1 cellular context compared by ENCODE assay signal in the genomic region with DNA sequence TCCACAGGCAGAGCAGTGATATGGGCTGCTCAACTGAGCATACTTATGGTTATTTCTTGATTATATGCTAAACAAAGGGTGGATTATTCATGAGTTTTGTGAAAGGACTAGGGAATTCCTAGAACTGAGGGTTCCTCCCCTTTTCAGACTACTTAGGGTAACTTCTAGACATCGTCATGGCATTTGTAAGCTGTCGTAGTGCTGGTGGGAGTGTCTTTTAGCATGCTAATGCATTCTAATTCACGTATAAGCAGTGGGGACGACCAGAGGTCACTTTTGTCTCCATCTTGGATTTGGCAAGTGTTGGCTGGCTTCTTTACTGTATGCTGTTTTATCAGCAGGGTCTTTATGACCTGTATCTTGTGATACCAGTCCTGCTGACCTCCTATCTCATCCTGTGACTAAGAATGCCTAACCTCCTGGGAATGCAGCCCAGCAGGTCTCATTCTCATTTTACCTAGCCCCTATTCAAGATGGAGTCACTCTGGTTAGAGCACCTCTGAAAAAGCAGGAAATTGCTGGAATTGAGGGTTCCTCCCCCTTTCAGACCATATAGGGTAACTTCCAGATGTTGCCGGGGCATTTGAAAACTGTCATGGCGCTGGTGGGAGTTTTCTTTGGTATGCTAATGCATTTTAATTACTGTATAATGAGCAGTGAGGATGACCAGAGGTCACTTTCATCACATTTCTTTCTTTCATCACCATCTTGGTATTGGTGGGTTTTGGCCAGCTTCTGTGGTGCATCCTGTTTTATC.
TF ChIP-seq lines count a peak whose summit lies in the region.

No MANE protein-coding gene starts in this region.

TF ChIP-seq in K562, 482 proteins besides CTCF, POLR2A, EP300 and RAD21 (continued from another document and continues in another):
- TF ChIP-seq, protein P1, sequence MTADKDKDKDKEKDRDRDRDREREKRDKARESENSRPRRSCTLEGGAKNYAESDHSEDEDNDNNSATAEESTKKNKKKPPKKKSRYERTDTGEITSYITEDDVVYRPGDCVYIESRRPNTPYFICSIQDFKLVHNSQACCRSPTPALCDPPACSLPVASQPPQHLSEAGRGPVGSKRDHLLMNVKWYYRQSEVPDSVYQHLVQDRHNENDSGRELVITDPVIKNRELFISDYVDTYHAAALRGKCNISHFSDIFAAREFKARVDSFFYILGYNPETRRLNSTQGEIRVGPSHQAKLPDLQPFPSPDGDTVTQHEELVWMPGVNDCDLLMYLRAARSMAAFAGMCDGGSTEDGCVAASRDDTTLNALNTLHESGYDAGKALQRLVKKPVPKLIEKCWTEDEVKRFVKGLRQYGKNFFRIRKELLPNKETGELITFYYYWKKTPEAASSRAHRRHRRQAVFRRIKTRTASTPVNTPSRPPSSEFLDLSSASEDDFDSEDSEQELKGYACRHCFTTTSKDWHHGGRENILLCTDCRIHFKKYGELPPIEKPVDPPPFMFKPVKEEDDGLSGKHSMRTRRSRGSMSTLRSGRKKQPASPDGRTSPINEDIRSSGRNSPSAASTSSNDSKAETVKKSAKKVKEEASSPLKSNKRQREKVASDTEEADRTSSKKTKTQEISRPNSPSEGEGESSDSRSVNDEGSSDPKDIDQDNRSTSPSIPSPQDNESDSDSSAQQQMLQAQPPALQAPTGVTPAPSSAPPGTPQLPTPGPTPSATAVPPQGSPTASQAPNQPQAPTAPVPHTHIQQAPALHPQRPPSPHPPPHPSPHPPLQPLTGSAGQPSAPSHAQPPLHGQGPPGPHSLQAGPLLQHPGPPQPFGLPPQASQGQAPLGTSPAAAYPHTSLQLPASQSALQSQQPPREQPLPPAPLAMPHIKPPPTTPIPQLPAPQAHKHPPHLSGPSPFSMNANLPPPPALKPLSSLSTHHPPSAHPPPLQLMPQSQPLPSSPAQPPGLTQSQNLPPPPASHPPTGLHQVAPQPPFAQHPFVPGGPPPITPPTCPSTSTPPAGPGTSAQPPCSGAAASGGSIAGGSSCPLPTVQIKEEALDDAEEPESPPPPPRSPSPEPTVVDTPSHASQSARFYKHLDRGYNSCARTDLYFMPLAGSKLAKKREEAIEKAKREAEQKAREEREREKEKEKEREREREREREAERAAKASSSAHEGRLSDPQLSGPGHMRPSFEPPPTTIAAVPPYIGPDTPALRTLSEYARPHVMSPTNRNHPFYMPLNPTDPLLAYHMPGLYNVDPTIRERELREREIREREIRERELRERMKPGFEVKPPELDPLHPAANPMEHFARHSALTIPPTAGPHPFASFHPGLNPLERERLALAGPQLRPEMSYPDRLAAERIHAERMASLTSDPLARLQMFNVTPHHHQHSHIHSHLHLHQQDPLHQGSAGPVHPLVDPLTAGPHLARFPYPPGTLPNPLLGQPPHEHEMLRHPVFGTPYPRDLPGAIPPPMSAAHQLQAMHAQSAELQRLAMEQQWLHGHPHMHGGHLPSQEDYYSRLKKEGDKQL (CRISPR knock-in tag; IDR thresholded peaks at IDR 0.05; ENCODE audit: borderline replicate concordance) = no peak
- TF ChIP-seq ZBTB17 (CRISPR knock-in tag; IDR thresholded peaks at IDR 0.05) (peak; percentile 58; the same call in 1 of the 2 replicates), SMAD4 (CRISPR knock-in tag; conservative IDR thresholded peaks at IDR 0.05) (peak; percentile 95), JUND (IDR thresholded peaks at IDR 0.05; ENCODE audit: borderline replicate concordance, low read depth, low read length) (no peak), JUND (tag; IDR thresholded peaks at IDR 0.05; ENCODE audit: borderline replicate concordance, low read depth, low read length) (peak; percentile 70; the same call in 2 of the 3 replicates), FOSL1 (tag; conservative IDR thresholded peaks at IDR 0.05) (0 out of 2 replicates have a peak, but pooled peaks have one; percentile 28), SNRNP70 (optimal IDR thresholded peaks at IDR 0.05; ENCODE audit: low read depth, low read length) (no peak), KLF1 (tag; IDR thresholded peaks at IDR 0.05) (peak; percentile 71; the same call in 1 of the 2 replicates), ATF1 (CRISPR knock-in tag; IDR thresholded peaks at IDR 0.05) (no peak), ATF1 (tag; IDR thresholded peaks at IDR 0.05) (peak; percentile 52), E2F3 (CRISPR knock-in tag; IDR thresholded peaks at IDR 0.05) (peak; percentile 89), MECOM (CRISPR knock-in tag; IDR thresholded peaks at IDR 0.05) (peak; percentile 87), ILK (tag; IDR thresholded peaks at IDR 0.05; ENCODE audit: borderline replicate concordance, low read depth) (peak; percentile 84), SRF (CRISPR knock-in tag; IDR thresholded peaks at IDR 0.05) (peak in 1 of 2 experiments; percentile 45; a peak in 2 of 4 replicates), SOX6 (IDR thresholded peaks at IDR 0.05) (no peak), ESRRA (IDR thresholded peaks at IDR 0.05; ENCODE audit: borderline replicate concordance, low read depth) (peak; percentile 23; the same call in 1 of the 2 replicates), TAF15 (IDR thresholded peaks at IDR 0.05; ENCODE audit: low read depth, low read length) (no peak), MCM5 (IDR thresholded peaks at IDR 0.05; ENCODE audit: low read depth) (no peak), EGR1 (conservative IDR thresholded peaks at IDR 0.05) (no peak), CBFA2T3 (IDR thresholded peaks at IDR 0.05) (peak; percentile 49), ZNF239 (CRISPR knock-in tag; IDR thresholded peaks at IDR 0.05) (peak; percentile 74), ZNF324 (CRISPR knock-in tag; IDR thresholded peaks at IDR 0.05) (peak; percentile 60), ZNF76 (CRISPR knock-in tag; IDR thresholded peaks at IDR 0.05; ENCODE audit: borderline replicate concordance) (peak; percentile 66; the same call in 1 of the 2 replicates), IFI16 (CRISPR knock-in tag; IDR thresholded peaks at IDR 0.05) (peak; percentile 74; the same call in 1 of the 2 replicates)
- TF ChIP-seq, protein P2, sequence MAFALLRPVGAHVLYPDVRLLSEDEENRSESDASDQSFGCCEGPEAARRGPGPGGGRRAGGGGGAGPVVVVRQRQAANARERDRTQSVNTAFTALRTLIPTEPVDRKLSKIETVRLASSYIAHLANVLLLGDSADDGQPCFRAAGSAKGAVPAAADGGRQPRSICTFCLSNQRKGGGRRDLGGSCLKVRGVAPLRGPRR (CRISPR knock-in tag; IDR thresholded peaks at IDR 0.05) = peak; percentile 79; the same call in 1 of the 2 replicates
- TF ChIP-seq, protein P3, sequence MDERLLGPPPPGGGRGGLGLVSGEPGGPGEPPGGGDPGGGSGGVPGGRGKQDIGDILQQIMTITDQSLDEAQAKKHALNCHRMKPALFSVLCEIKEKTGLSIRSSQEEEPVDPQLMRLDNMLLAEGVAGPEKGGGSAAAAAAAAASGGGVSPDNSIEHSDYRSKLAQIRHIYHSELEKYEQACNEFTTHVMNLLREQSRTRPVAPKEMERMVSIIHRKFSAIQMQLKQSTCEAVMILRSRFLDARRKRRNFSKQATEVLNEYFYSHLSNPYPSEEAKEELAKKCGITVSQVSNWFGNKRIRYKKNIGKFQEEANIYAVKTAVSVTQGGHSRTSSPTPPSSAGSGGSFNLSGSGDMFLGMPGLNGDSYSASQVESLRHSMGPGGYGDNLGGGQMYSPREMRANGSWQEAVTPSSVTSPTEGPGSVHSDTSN (CRISPR knock-in tag; IDR thresholded peaks at IDR 0.05; ENCODE audit: low read depth) = no peak
- TF ChIP-seq, protein P3 (tag; conservative IDR thresholded peaks at IDR 0.05; ENCODE audit: low read depth) = peak; percentile 51; the same call in 1 of the 2 replicates
- TF ChIP-seq, protein P4, sequence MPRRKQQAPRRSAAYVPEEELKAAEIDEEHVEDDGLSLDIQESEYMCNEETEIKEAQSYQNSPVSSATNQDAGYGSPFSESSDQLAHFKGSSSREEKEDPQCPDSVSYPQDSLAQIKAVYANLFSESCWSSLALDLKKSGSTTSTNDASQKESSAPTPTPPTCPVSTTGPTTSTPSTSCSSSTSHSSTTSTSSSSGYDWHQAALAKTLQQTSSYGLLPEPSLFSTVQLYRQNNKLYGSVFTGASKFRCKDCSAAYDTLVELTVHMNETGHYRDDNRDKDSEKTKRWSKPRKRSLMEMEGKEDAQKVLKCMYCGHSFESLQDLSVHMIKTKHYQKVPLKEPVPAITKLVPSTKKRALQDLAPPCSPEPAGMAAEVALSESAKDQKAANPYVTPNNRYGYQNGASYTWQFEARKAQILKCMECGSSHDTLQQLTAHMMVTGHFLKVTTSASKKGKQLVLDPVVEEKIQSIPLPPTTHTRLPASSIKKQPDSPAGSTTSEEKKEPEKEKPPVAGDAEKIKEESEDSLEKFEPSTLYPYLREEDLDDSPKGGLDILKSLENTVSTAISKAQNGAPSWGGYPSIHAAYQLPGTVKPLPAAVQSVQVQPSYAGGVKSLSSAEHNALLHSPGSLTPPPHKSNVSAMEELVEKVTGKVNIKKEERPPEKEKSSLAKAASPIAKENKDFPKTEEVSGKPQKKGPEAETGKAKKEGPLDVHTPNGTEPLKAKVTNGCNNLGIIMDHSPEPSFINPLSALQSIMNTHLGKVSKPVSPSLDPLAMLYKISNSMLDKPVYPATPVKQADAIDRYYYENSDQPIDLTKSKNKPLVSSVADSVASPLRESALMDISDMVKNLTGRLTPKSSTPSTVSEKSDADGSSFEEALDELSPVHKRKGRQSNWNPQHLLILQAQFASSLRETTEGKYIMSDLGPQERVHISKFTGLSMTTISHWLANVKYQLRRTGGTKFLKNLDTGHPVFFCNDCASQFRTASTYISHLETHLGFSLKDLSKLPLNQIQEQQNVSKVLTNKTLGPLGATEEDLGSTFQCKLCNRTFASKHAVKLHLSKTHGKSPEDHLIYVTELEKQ (CRISPR knock-in tag; IDR thresholded peaks at IDR 0.05) = peak; percentile 75
- TF ChIP-seq, protein P5, sequence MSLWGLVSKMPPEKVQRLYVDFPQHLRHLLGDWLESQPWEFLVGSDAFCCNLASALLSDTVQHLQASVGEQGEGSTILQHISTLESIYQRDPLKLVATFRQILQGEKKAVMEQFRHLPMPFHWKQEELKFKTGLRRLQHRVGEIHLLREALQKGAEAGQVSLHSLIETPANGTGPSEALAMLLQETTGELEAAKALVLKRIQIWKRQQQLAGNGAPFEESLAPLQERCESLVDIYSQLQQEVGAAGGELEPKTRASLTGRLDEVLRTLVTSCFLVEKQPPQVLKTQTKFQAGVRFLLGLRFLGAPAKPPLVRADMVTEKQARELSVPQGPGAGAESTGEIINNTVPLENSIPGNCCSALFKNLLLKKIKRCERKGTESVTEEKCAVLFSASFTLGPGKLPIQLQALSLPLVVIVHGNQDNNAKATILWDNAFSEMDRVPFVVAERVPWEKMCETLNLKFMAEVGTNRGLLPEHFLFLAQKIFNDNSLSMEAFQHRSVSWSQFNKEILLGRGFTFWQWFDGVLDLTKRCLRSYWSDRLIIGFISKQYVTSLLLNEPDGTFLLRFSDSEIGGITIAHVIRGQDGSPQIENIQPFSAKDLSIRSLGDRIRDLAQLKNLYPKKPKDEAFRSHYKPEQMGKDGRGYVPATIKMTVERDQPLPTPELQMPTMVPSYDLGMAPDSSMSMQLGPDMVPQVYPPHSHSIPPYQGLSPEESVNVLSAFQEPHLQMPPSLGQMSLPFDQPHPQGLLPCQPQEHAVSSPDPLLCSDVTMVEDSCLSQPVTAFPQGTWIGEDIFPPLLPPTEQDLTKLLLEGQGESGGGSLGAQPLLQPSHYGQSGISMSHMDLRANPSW (CRISPR knock-in tag; IDR thresholded peaks at IDR 0.05) = no peak
- TF ChIP-seq, protein P6, sequence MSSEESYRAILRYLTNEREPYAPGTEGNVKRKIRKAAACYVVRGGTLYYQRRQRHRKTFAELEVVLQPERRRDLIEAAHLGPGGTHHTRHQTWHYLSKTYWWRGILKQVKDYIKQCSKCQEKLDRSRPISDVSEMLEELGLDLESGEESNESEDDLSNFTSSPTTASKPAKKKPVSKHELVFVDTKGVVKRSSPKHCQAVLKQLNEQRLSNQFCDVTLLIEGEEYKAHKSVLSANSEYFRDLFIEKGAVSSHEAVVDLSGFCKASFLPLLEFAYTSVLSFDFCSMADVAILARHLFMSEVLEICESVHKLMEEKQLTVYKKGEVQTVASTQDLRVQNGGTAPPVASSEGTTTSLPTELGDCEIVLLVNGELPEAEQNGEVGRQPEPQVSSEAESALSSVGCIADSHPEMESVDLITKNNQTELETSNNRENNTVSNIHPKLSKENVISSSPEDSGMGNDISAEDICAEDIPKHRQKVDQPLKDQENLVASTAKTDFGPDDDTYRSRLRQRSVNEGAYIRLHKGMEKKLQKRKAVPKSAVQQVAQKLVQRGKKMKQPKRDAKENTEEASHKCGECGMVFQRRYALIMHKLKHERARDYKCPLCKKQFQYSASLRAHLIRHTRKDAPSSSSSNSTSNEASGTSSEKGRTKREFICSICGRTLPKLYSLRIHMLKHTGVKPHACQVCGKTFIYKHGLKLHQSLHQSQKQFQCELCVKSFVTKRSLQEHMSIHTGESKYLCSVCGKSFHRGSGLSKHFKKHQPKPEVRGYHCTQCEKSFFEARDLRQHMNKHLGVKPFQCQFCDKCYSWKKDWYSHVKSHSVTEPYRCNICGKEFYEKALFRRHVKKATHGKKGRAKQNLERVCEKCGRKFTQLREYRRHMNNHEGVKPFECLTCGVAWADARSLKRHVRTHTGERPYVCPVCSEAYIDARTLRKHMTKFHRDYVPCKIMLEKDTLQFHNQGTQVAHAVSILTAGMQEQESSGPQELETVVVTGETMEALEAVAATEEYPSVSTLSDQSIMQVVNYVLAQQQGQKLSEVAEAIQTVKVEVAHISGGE (CRISPR knock-in tag; IDR thresholded peaks at IDR 0.05) = peak in 1 of 3 experiments; percentile 85; a peak in 2 of 6 replicates
- TF ChIP-seq, protein P7, sequence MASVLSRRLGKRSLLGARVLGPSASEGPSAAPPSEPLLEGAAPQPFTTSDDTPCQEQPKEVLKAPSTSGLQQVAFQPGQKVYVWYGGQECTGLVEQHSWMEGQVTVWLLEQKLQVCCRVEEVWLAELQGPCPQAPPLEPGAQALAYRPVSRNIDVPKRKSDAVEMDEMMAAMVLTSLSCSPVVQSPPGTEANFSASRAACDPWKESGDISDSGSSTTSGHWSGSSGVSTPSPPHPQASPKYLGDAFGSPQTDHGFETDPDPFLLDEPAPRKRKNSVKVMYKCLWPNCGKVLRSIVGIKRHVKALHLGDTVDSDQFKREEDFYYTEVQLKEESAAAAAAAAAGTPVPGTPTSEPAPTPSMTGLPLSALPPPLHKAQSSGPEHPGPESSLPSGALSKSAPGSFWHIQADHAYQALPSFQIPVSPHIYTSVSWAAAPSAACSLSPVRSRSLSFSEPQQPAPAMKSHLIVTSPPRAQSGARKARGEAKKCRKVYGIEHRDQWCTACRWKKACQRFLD (CRISPR knock-in tag; IDR thresholded peaks at IDR 0.05) = peak; percentile 98
- TF ChIP-seq, protein P8, sequence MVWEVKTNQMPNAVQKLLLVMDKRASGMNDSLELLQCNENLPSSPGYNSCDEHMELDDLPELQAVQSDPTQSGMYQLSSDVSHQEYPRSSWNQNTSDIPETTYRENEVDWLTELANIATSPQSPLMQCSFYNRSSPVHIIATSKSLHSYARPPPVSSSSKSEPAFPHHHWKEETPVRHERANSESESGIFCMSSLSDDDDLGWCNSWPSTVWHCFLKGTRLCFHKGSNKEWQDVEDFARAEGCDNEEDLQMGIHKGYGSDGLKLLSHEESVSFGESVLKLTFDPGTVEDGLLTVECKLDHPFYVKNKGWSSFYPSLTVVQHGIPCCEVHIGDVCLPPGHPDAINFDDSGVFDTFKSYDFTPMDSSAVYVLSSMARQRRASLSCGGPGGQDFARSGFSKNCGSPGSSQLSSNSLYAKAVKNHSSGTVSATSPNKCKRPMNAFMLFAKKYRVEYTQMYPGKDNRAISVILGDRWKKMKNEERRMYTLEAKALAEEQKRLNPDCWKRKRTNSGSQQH (CRISPR knock-in tag; IDR thresholded peaks at IDR 0.05) = peak; percentile 83; the same call in 1 of the 2 replicates
